In the genomic region with DNA sequence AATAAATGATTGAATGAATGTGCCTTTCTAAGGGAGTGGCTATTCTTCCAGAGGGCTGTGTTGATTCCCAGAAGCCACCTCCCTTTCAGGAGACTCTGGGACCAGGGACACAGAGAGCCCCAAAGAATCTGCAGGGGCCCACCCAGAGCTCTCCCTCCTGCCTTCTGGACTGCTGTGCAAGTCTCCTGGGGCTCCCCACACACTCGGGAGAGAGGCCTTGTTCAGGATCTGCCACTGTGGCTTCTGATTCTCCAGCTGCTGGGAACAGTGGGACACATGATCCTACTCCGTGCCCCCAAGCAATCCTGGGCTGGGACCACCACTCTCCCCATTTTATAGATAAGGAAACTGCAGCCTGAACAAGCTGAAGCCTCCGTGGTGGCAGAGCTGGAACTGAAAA, we compare ENCODE assay signal across 19 cellular contexts. TPM values are rescaled to one million over a fixed set of nuclear protein-coding genes. Genes with fewer than 3 reads are reported as not detected.
DNase-seq lines count a peak whose midpoint lies in the region; ATAC-seq and TF ChIP-seq lines count a peak whose summit lies in the region.
"Had no signal": no experiment of that assay in that cellular context is flagged by ENCODE, and none has a peak within 500 bp of the region (broad histone marks: within the 10 kb centered on the region; RNA-seq: fewer than 3 reads in every experiment).

No MANE protein-coding gene starts in this region.

- no peak overlapping the region for H2BK120ac ChIP-seq in neuronal stem cell (ENCODE audit: low read depth, low read length)

- H3K36me3 ChIP-seq in HEK293 (ENCODE audit: control insufficient read depth in 2 of 2, insufficient read depth in 1 of 2, low read length in 2 of 2) (no peaks in the 10 kb centered on the region), SK-N-MC (ENCODE audit: insufficient read depth, low read length) (no peaks in the 10 kb centered on the region), neuronal stem cell (replicated peaks in 1 of 2; ENCODE audit: control insufficient read depth in 2 of 2, insufficient read depth in 2 of 2, low read length in 2 of 2) (peaks cover 0 to 2% of the 10 kb centered on the region in 2 donors)
- H3K36me3 ChIP-seq in naive thymus-derived CD4-positive, alpha-beta T cell (ENCODE audit: control insufficient read depth in 2 of 3, insufficient read depth in 3 of 3, low read length in 3 of 3): no peaks in the 10 kb centered on the region

- no peak overlapping the region for H3K4me3 ChIP-seq in HEK293 (ENCODE audit: low read depth, low read length)
- H3K4me3 ChIP-seq in SK-N-MC: no peak overlapping the region
- H3K4me3 ChIP-seq in neuronal stem cell (ENCODE audit: low read length in 2 of 2): no peak overlapping the region
- no peak overlapping the region for H3K4me3 ChIP-seq in naive thymus-derived CD4-positive, alpha-beta T cell (ENCODE audit: low read length)
- H3K4me3 ChIP-seq: GM23338 had no signal

- no peak overlapping the region for H3K23ac ChIP-seq in neuronal stem cell (ENCODE audit: low read depth, low read length, poor library complexity)

- no peak overlapping the region for H4K8ac ChIP-seq in neuronal stem cell (ENCODE audit: low read depth, low read length)

- POLR2A ChIA-PET in HEK293 (lab: Yijun Ruan, JAX): no interaction called here
- POLR2A ChIA-PET in naive thymus-derived CD4-positive, alpha-beta T cell (lab: Charles Lee): no interaction called here

- no peaks in the 10 kb centered on the region for H3K4me1 ChIP-seq in HEK293 (ENCODE audit: control insufficient read depth, insufficient read depth, low read length)
- H3K4me1 ChIP-seq in neuronal stem cell (ENCODE audit: control insufficient read depth in 2 of 2, insufficient read depth in 1 of 2, low read depth in 1 of 2, low read length in 2 of 2): peaks cover 14 to 26% of the 10 kb centered on the region in 2 donors
- no peaks in the 10 kb centered on the region for H3K4me1 ChIP-seq in naive thymus-derived CD4-positive, alpha-beta T cell (ENCODE audit: control insufficient read depth in 2 of 2, insufficient read depth in 2 of 2, low read length in 2 of 2)

- H3K9me3 ChIP-seq in HEK293 (ENCODE audit: control insufficient read depth, insufficient read depth, low read depth, low read length) (no peaks in the 10 kb centered on the region), SK-N-MC (ENCODE audit: low read depth, low read length) (no peaks in the 10 kb centered on the region), neuronal stem cell (replicated peaks in 1 of 2; ENCODE audit: control insufficient read depth in 2 of 2, insufficient read depth in 1 of 2, low read depth in 1 of 2, low read length in 2 of 2) (peaks cover 0 to 2% of the 10 kb centered on the region in 2 donors)
- no peaks in the 10 kb centered on the region for H3K9me3 ChIP-seq in naive thymus-derived CD4-positive, alpha-beta T cell (ENCODE audit: control insufficient read depth in 2 of 3, low read length in 3 of 3)

- H2AK5ac ChIP-seq in neuronal stem cell (ENCODE audit: low read depth, low read length): no peak overlapping the region

- H3K27ac ChIP-seq in HEK293 (ENCODE audit: extremely low read depth, low read depth, low read length) (no peak overlapping the region), SK-N-MC (peak overlapping the region; percentile 19; the same call in 1 of the 2 replicates), neuronal stem cell (replicated peaks; ENCODE audit: low read length) (no peak overlapping the region)
- no peak overlapping the region for H3K27ac ChIP-seq in naive thymus-derived CD4-positive, alpha-beta T cell (ENCODE audit: low read depth, low read length)

- no peak overlapping the region for H3K14ac ChIP-seq in neuronal stem cell (ENCODE audit: low read length)

- no peak overlapping the region for H3K4me3 Mint-ChIP-seq in naive thymus-derived CD4-positive, alpha-beta T cell
- H3K4me3 Mint-ChIP-seq: CD14-positive monocyte; CD4-positive, alpha-beta T cell; CD8-positive, alpha-beta memory T cell; GM23338; H9; HFFc6 had no signal

- H4K91ac ChIP-seq in neuronal stem cell (ENCODE audit: low read depth, low read length, poor library complexity): no peak overlapping the region

- no peak overlapping the region for H2BK15ac ChIP-seq in neuronal stem cell (ENCODE audit: low read length)

- no peak for DNase-seq in SK-N-MC (ENCODE audit: low read depth, low spot score)
- no peak for DNase-seq in neuronal stem cell (ENCODE audit: low spot score)
- DNase-seq in naive thymus-derived CD4-positive, alpha-beta T cell: no peak
- no peak for DNase-seq in omental fat pad (ENCODE audit: low spot score)
- DNase-seq: CD4-positive, alpha-beta T cell; CD8-positive, alpha-beta memory T cell; DMS53; GF-D8; H9; HFFc6 had no signal

- no peak overlapping the region for H3K4ac ChIP-seq in neuronal stem cell (ENCODE audit: low read length)

- peak overlapping the region; percentile 20 for H3K9ac ChIP-seq in SK-N-MC (ENCODE audit: insufficient read length)
- no peak overlapping the region for H3K9ac ChIP-seq in neuronal stem cell (ENCODE audit: low read depth, low read length, poor library complexity)

- no peak overlapping the region for H3K27ac Mint-ChIP-seq in naive thymus-derived CD4-positive, alpha-beta T cell
- H3K27ac Mint-ChIP-seq: CD4-positive, alpha-beta T cell; CD8-positive, alpha-beta memory T cell; GM23338 had no signal

- no peak overlapping the region for H2BK5ac ChIP-seq in neuronal stem cell (ENCODE audit: low read length)

- no CpG with 5 or more reads among the region's 3 CpGs for WGBS in neuronal stem cell (ENCODE audit: extremely low coverage in 2 of 2, insufficient read length in 2 of 2, insufficient replicate concordance in 1 of 2), 2 donors

- intact Hi-C loops in naive thymus-derived CD4-positive, alpha-beta T cell (cut with micrococcal nuclease): no loop called here

- H3K27me3 ChIP-seq in neuronal stem cell (ENCODE audit: control insufficient read depth in 3 of 3, insufficient read depth in 3 of 3, low read depth in 1 of 3, low read length in 3 of 3): no peaks in the 10 kb centered on the region
- no peaks in the 10 kb centered on the region for H3K27me3 ChIP-seq in naive thymus-derived CD4-positive, alpha-beta T cell (ENCODE audit: control insufficient read depth in 2 of 2, insufficient read depth in 2 of 2, low read length in 2 of 2)

- H2BK12ac ChIP-seq in neuronal stem cell (ENCODE audit: low read length): no peak overlapping the region

- H3K9me3 Mint-ChIP-seq in naive thymus-derived CD4-positive, alpha-beta T cell: no peaks in the 10 kb centered on the region
- H3K9me3 Mint-ChIP-seq: CD14-positive monocyte; CD4-positive, alpha-beta T cell; CD8-positive, alpha-beta memory T cell; GM23338; H9; HFFc6 had no signal

- peaks cover 0 to 2% (median 0%) of the 10 kb centered on the region in 7 donors for H3K4me1 Mint-ChIP-seq in naive thymus-derived CD4-positive, alpha-beta T cell
- H3K4me1 Mint-ChIP-seq: CD8-positive, alpha-beta memory T cell had no signal

- H3K36me3 Mint-ChIP-seq in naive thymus-derived CD4-positive, alpha-beta T cell: no peaks in the 10 kb centered on the region
- H3K36me3 Mint-ChIP-seq: CD14-positive monocyte; CD8-positive, alpha-beta memory T cell had no signal

- peak overlapping the region; percentile 17 for H2AFZ ChIP-seq in neuronal stem cell (ENCODE audit: low read length)

- H3K4me2 ChIP-seq in neuronal stem cell (ENCODE audit: insufficient read depth, low read length, poor library complexity, severe bottlenecking): no peak overlapping the region
- H3K4me2 ChIP-seq: GM23338 had no signal

- TF ChIP-seq CTCF in HEK293 (tag by site-specific recombination; IDR thresholded peaks at IDR 0.05) (no peak), omental fat pad (IDR thresholded peaks at IDR 0.05) (no peak)

- no peak overlapping the region for H3K18ac ChIP-seq in neuronal stem cell (ENCODE audit: low read length)

- no peak for ATAC-seq in naive thymus-derived CD4-positive, alpha-beta T cell
- ATAC-seq in GM18907 (IDR thresholded peaks at IDR 0.05; ENCODE audit: unreplicated experiment) (no peak), GM18517 (IDR thresholded peaks at IDR 0.05; ENCODE audit: unreplicated experiment) (no peak), omental fat pad (ENCODE audit: low FRiP score) (no peak)
- ATAC-seq: HCT116 had no signal

- CTCF ChIA-PET in HEK293 (lab: Yijun Ruan, JAX): interaction anchor here (0.9 to 1.6 kb wide), 3 partner anchors 17 to 86 kb away, joined by 3 to 11 read pairs (median 3); no protein-coding TSS in a partner anchor
- CTCF ChIA-PET in naive thymus-derived CD4-positive, alpha-beta T cell (lab: Charles Lee): interaction anchor here (0.7 kb wide), 1 partner anchor 1446 kb away, joined by 3 read pairs; no protein-coding TSS in a partner anchor

- H3K27me3 Mint-ChIP-seq in naive thymus-derived CD4-positive, alpha-beta T cell: peaks cover 0 to 4% (median 0%) of the 10 kb centered on the region in 5 donors
- H3K27me3 Mint-ChIP-seq: CD4-positive, alpha-beta T cell had no signal

- H3K79me1 ChIP-seq in neuronal stem cell (ENCODE audit: low read depth, low read length): peaks cover 2% of the 10 kb centered on the region

TF ChIP-seq in HEK293, 187 proteins besides CTCF, POLR2A, EP300 and RAD21:
- no peak for TF ChIP-seq ZFP3 (tag by site-specific recombination; IDR thresholded peaks at IDR 0.05; ENCODE audit: low read depth)
- TF ChIP-seq ZIC2 (tag by site-specific recombination; IDR thresholded peaks at IDR 0.05): peak; percentile 69

RNA-seq across cellular contexts. Expression of a gene that starts 23.6 kb away (rescaled TPM):
- polyA plus RNA-seq in neuronal stem cell (2013, experiment 1 of 2): 0.49 TPM
- 0.58 TPM for polyA plus RNA-seq in neuronal stem cell (2013, experiment 2 of 2)
- total RNA-seq in naive thymus-derived CD4-positive, alpha-beta T cell: not detected
- not detected for polyA plus RNA-seq in naive thymus-derived CD4-positive, alpha-beta T cell
- 1 to 10 TPM in 1 of 4 donors, under 1 TPM in 1, not detected in 2; 0.28 to 2.9 TPM for total RNA-seq in omental fat pad
- total RNA-seq: A673; Calu3; CD8-positive, alpha-beta memory T cell; GM23338 had no signal
- polyA plus RNA-seq: CD14-positive monocyte; CD8-positive, alpha-beta memory T cell had no signal

RNA-seq across cellular contexts. Expression of a gene that starts 36.7 kb away (rescaled TPM):
- polyA plus RNA-seq in neuronal stem cell (2013, experiment 1 of 2): 2.6 TPM
- polyA plus RNA-seq in neuronal stem cell (2013, experiment 2 of 2): 2.5 TPM
- total RNA-seq in naive thymus-derived CD4-positive, alpha-beta T cell: 1 to 10 TPM in 1 of 5 experiments, not detected in 4; 1.6 TPM
- polyA plus RNA-seq in naive thymus-derived CD4-positive, alpha-beta T cell: not detected
- 10 to 100 TPM in 1 of 4 donors, 1 to 10 TPM in 2, under 1 TPM in 1; 0.69 to 43.1 (median 3.6) TPM for total RNA-seq in omental fat pad
- total RNA-seq: CD8-positive, alpha-beta memory T cell; H4 had no signal
- polyA plus RNA-seq: CD14-positive monocyte; CD8-positive, alpha-beta memory T cell had no signal
